Comparison of ENCODE assay signal across 8 cellular contexts in the genomic region with DNA sequence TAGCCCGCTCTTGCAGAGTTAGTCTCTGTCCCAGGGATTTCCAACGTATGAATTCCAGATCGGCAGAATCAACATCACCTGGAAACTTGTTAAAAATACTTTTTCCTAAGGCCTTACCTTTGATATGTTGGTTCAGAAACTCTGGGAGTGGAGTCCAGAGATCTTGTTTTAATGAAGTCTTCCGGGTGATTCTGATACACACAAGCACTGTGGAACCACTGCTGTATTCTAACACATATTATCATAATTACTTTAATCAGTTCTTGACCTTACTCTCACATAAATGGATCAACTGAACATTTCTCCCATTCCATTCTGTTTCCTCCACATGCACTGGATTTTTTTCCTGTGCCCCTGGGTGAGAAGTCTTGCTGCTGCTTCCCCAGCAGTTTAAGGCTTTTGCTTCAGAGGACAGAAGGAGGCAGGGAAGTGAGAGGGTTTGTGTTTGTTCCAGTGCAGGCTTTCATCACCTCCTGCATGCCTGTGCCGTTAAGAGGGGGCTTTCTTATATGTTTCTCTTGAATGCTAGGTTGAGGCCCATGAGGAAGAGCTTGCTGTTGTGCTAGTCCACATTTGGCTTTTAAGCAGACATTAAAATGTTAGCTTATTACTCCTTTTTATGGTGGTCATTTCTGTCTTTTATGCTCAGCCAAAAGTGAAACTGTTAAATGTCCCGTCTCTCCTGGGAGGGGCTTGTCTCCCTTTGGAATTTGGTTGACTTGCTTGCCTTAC. TPM values are rescaled to one million over a fixed set of nuclear protein-coding genes. Genes with fewer than 3 reads are reported as not detected.
DNase-seq lines count a peak whose midpoint lies in the region; ATAC-seq and TF ChIP-seq lines count a peak whose summit lies in the region.

No MANE protein-coding gene starts in this region.

- ATAC-seq in omental fat pad (ENCODE audit: low FRiP score) = peak; percentile 64
- no peak for ATAC-seq in GM21825 (IDR thresholded peaks at IDR 0.05; ENCODE audit: unreplicated experiment)

- no peak overlapping the region for H3K27ac ChIP-seq in RWPE1

- TF ChIP-seq CTCF in BJ (IDR thresholded peaks at IDR 0.05; ENCODE audit: insufficient read depth, low read depth, low read length) (no peak), RWPE1 (conservative IDR thresholded peaks at IDR 0.05; ENCODE audit: low read depth) (no peak), fibroblast of mammary gland (conservative IDR thresholded peaks at IDR 0.05; ENCODE audit: control insufficient read depth, insufficient read depth, low read depth, low read length) (no peak), omental fat pad (IDR thresholded peaks at IDR 0.05) (no peak)

- POLR2A ChIA-PET in BJ (lab: Charles Lee) (no interaction called here), RWPE1 (lab: Yijun Ruan, JAX; ENCODE audit: low non-redundant PET) (no interaction called here)

- H3K4me3 ChIP-seq in BJ (ENCODE audit: low read depth, low read length) (peak overlapping the region; percentile 40), fibroblast of mammary gland (ENCODE audit: control insufficient read depth, low read depth, low read length) (peak overlapping the region; percentile 40)

- H3K27me3 ChIP-seq in BJ (ENCODE audit: control insufficient read depth, insufficient read depth, low read length) = no peaks in the 10 kb centered on the region

- DNase-seq in BJ (ENCODE audit: low read depth) (peak; percentile 2), RWPE1 (ENCODE audit: low spot score) (peak; percentile 22), fibroblast of mammary gland (ENCODE audit: low read depth) (peak; percentile 22), omental fat pad (ENCODE audit: low spot score) (no peak), hepatic stellate cell (ENCODE audit: low spot score) (no peak), NCI-H748 treated with DMSO at 0.1 percent for 48 hours (lab: John Stamatoyannopoulos, UW) (no peak), islet precursor cell (no peak)

- no peaks in the 10 kb centered on the region for H3K36me3 ChIP-seq in BJ (ENCODE audit: control insufficient read depth, insufficient read depth, low read length)

- CTCF ChIA-PET in BJ (lab: Yijun Ruan, JAX) = interaction anchor here (0.9 to 1.4 kb wide), 4 partner anchors 8 to 179 kb away, joined by 3 to 14 read pairs (median 4); no protein-coding TSS in a partner anchor
- CTCF ChIA-PET in RWPE1 (lab: Yijun Ruan, JAX) = interaction anchor here (0.6 to 1.6 kb wide), 5 partner anchors 8 to 170 kb away, joined by 3 to 7 read pairs (median 3); no protein-coding TSS in a partner anchor

RNA-seq across cellular contexts. Expression of a gene that starts 32.4 kb away (rescaled TPM):
- 28.7 and 29.5 TPM in 2 replicates for polyA plus RNA-seq in BJ (2011; rRNA removed)
- 13.3 and 17.3 TPM in 2 replicates for polyA minus RNA-seq in BJ (2011; rRNA and poly(A)+ RNA removed)
- 10 to 100 TPM; 41.2 to 61.9 (median 47.7) TPM for total RNA-seq in omental fat pad

Comparison
In these comparisons a context has a peak if more than half of its experiments do, and no peak if none do; other contexts are left out.
1. DNase-seq: peak in BJ (single experiment), RWPE1 (single experiment) and fibroblast of mammary gland (single experiment); none in omental fat pad (single experiment), hepatic stellate cell (single experiment), NCI-H748 treated with DMSO at 0.1 percent for 48 hours (single experiment) and islet precursor cell (single experiment).